Comparison of ENCODE assay signal across 8 cellular contexts in the genomic region with DNA sequence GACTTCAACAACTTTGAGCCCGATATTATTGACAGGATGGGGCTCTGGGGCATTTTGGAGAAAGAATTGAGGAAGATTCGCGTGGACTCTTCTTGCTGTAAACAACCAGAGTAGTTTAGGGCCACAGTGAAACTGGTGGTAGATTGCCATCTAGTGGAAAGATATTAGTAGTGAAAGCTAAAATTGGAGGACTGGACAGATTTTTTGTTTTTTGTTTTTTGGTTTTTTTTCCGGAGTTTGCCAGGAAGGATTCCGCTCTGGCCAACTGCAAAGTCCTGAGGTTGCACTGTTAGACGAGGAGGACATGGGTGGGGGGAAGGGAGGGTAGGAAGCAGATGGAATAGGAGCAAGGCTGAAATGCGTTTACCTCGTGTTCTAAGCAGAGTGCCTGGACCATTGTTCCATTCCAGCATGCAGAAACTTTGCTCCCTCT. TPM values are rescaled to one million over a fixed set of nuclear protein-coding genes. Genes with fewer than 3 reads are reported as not detected.
DNase-seq lines count a peak whose midpoint lies in the region; ATAC-seq and TF ChIP-seq lines count a peak whose summit lies in the region.

No MANE protein-coding gene starts in this region.

- H3K36me3 ChIP-seq in uterus, result no peaks in the 10 kb centered on the region

- H3K4me3 ChIP-seq in dorsolateral prefrontal cortex, result peak overlapping the region in 27 of 59 donors; percentile 1 to 48 (median 30)
- H3K4me3 ChIP-seq in uterus, result no peak overlapping the region

- TF ChIP-seq POLR2A in uterus (IDR thresholded peaks at IDR 0.05), result no peak

- H3K27me3 ChIP-seq in dorsolateral prefrontal cortex (no peaks in the 10 kb centered on the region), uterus (no peaks in the 10 kb centered on the region)

- ATAC-seq in GM19467 (IDR thresholded peaks at IDR 0.05; ENCODE audit: unreplicated experiment), result peak; percentile 77

- intact Hi-C loops in dorsolateral prefrontal cortex (cut with DNase I) (no loop called here), uterus (cut with DNase I; ENCODE audit: low total_unique reads) (no loop called here)

- DNase-seq in NCI-H82 (lab: John Stamatoyannopoulos, UW) (peak; percentile 63), NCI-H82 treated with DMSO at 0.1 percent for 48 hours (lab: John Stamatoyannopoulos, UW; ENCODE audit: unreplicated experiment) (no peak), HS-5 (ENCODE audit: low read depth) (peak; percentile 14), RWPE1 (ENCODE audit: low spot score) (peak; percentile 49), dorsolateral prefrontal cortex (peak in 1 of 10 donors; percentile 7), lung microvascular endothelial cell (ENCODE audit: low read depth in 2 of 2) (peak; percentile 59 to 69), uterus (peak; percentile 23 to 26)

- no peak overlapping the region for H3K27ac ChIP-seq in RWPE1
- H3K27ac ChIP-seq in dorsolateral prefrontal cortex, result no peak overlapping the region
- H3K27ac ChIP-seq in uterus, result peak overlapping the region in 1 of 2 donors; percentile 21

- H3K4me1 ChIP-seq in uterus, result no peaks in the 10 kb centered on the region

- no peaks in the 10 kb centered on the region for H3K9me3 ChIP-seq in uterus

- POLR2A ChIA-PET in RWPE1 (lab: Yijun Ruan, JAX; ENCODE audit: low non-redundant PET), result no interaction called here

- CTCF ChIA-PET in RWPE1 (lab: Yijun Ruan, JAX), result interaction anchor here (1.3 to 1.5 kb wide), 2 partner anchors 46 to 56 kb away, joined by 4 to 8 read pairs; no protein-coding TSS in a partner anchor

- TF ChIP-seq CTCF in RWPE1 (conservative IDR thresholded peaks at IDR 0.05; ENCODE audit: low read depth) (peak; percentile 83), dorsolateral prefrontal cortex (IDR thresholded peaks at IDR 0.05 in 54 of 56, conservative IDR thresholded peaks at IDR 0.05 in 2 of 56; ENCODE audit: low read depth in 1 of 56, partially characterized antibody in 56 of 56) (peak; percentile 59 to 88 (median 78)), uterus (IDR thresholded peaks at IDR 0.05) (peak; percentile 60 to 77 (median 75))

RNA-seq across cellular contexts. Expression of gene NOBOX, which starts 11.7 kb away (rescaled TPM):
- total RNA-seq in dorsolateral prefrontal cortex (under 1 TPM in 1 of 120 experiments, not detected in 119; 0.23 TPM), lung microvascular endothelial cell (not detected in 2 replicates), uterus (not detected)

RNA-seq across cellular contexts. Expression of gene ARHGEF5, which starts 36.6 kb away (rescaled TPM):
- total RNA-seq in dorsolateral prefrontal cortex (1 to 10 TPM in 78 of 120 experiments, under 1 TPM in 41, not detected in 1; 0.23 to 5.4 (median 1.3) TPM), lung microvascular endothelial cell (0.20 and 0.22 TPM in 2 replicates), uterus (1 to 10 TPM; 1.3 to 6.8 (median 6.0) TPM)
